ENCODE assay signal across 2 cellular contexts in genomic region chr13:62613819-62614218, GRCh38.
TF ChIP-seq lines count a peak whose summit lies in the region.

No MANE protein-coding gene starts in this region.

TF ChIP-seq in GM23338, 12 proteins besides CTCF, POLR2A, EP300 and RAD21:
- TF ChIP-seq EZH2 (IDR thresholded peaks at IDR 0.05; ENCODE audit: low read depth, unreplicated experiment) = no peak
- TF ChIP-seq JUNB (IDR thresholded peaks at IDR 0.05; ENCODE audit: unreplicated experiment) = no peak
- no peak for TF ChIP-seq ZNF114 (CRISPR knock-in tag; IDR thresholded peaks at IDR 0.05)
- TF ChIP-seq CREB1 (CRISPR knock-in tag; IDR thresholded peaks at IDR 0.05; ENCODE audit: low read depth) = no peak
- TF ChIP-seq STAT1 (IDR thresholded peaks at IDR 0.05; ENCODE audit: unreplicated experiment) = no peak
- TF ChIP-seq NANOG (IDR thresholded peaks at IDR 0.05; ENCODE audit: borderline replicate concordance) = no peak
- TF ChIP-seq ZNF331 (CRISPR knock-in tag; IDR thresholded peaks at IDR 0.05; ENCODE audit: low read depth) = no peak
- TF ChIP-seq EZH2phosphoT487 (IDR thresholded peaks at IDR 0.05; ENCODE audit: unreplicated experiment) = no peak
- no peak for TF ChIP-seq ZNF462 (CRISPR knock-in tag; IDR thresholded peaks at IDR 0.05)
- TF ChIP-seq ETS1 (IDR thresholded peaks at IDR 0.05) = no peak
- no peak for TF ChIP-seq POLR2AphosphoS5 (IDR thresholded peaks at IDR 0.05; ENCODE audit: low read depth)
- no peak for TF ChIP-seq REST (IDR thresholded peaks at IDR 0.05; ENCODE audit: unreplicated experiment)

TF ChIP-seq in H1, 55 proteins besides CTCF, POLR2A, EP300 and RAD21:
- TF ChIP-seq JUN (IDR thresholded peaks at IDR 0.05; ENCODE audit: low read depth, low read length) (no peak), HDAC2 (IDR thresholded peaks at IDR 0.05; ENCODE audit: borderline replicate concordance in 1 of 2, low read depth in 2 of 2, low read length in 2 of 2) (no peak), CTBP2 (IDR thresholded peaks at IDR 0.05; ENCODE audit: borderline replicate concordance, insufficient read depth, insufficient read length, low read length) (no peak), SP1 (IDR thresholded peaks at IDR 0.05; ENCODE audit: low read depth, low read length) (no peak), POLR2AphosphoS5 (IDR thresholded peaks at IDR 0.05; ENCODE audit: low read depth, low read length) (no peak), RXRA (IDR thresholded peaks at IDR 0.05; ENCODE audit: insufficient read depth, low read depth, low read length) (no peak), E2F6 (IDR thresholded peaks at IDR 0.05) (no peak), TCF12 (IDR thresholded peaks at IDR 0.05; ENCODE audit: low read depth, low read length) (no peak), RNF2 (IDR thresholded peaks at IDR 0.05; ENCODE audit: borderline replicate concordance, low read depth, low read length, missing control alignments, poor library complexity, severe bottlenecking) (no peak)
